In genomic region chr18:32730068-32730467, GRCh38 we compare ENCODE assay signal across 10 cellular contexts. TPM values are rescaled to one million over a fixed set of nuclear protein-coding genes. Genes with fewer than 3 reads are reported as not detected.
DNase-seq lines count a peak whose midpoint lies in the region; ATAC-seq and TF ChIP-seq lines count a peak whose summit lies in the region.
"Had no signal": no experiment of that assay in that cellular context is flagged by ENCODE, and none has a peak within 500 bp of the region (broad histone marks: within the 10 kb centered on the region; RNA-seq: fewer than 3 reads in every experiment).

No MANE protein-coding gene starts in this region.

- in situ Hi-C loops in Panc1 (cut with HindIII; ENCODE audit: low pct_unique_long_range_greater_than_20kb, low sequenced_read_pairs), result no loop called here

- POLR2A ChIA-PET in Panc1 (lab: Charles Lee), result interaction anchor here (0.6 kb wide), 1 partner anchor 31 kb away, joined by 11 read pairs; no protein-coding TSS in a partner anchor

- peak overlapping the region; percentile 78 for H3K27ac ChIP-seq in Panc1 (ENCODE audit: low read length)
- no peak overlapping the region for H3K27ac ChIP-seq in tibial artery

- no TSS peak for BruUV-seq in Panc1 (replicated peaks; lab: Mats Ljungman, UMichigan)

- no peaks in the 10 kb centered on the region for H3K27me3 ChIP-seq in Panc1 (ENCODE audit: control insufficient read depth, insufficient read depth, low read length)
- no peaks in the 10 kb centered on the region for H3K27me3 ChIP-seq in tibial artery

- no peak overlapping the region for H3K27ac Mint-ChIP-seq in activated naive CD8-positive, alpha-beta T cell
- H3K27ac Mint-ChIP-seq in activated naive CD8-positive, alpha-beta T cell treated with anti-CD3 and anti-CD28 coated beads, Interleukin-2, amount 50 U/mL, for 24 hours, result no peak overlapping the region

- peak overlapping the region; percentile 75 for H3K4me3 Mint-ChIP-seq in activated naive CD8-positive, alpha-beta T cell
- no peak overlapping the region for H3K4me3 Mint-ChIP-seq in activated naive CD8-positive, alpha-beta T cell treated with anti-CD3 and anti-CD28 coated beads, Interleukin-2, amount 50 U/mL, for 24 hours

- no peak for ATAC-seq in activated naive CD8-positive, alpha-beta T cell treated with anti-CD3 and anti-CD28 coated beads, Interleukin-2, amount 50 U/mL, for 24 hours
- ATAC-seq in Panc1 (no peak), HG02870 (IDR thresholded peaks at IDR 0.05; ENCODE audit: unreplicated experiment) (no peak)

- H3K4me1 ChIP-seq in Panc1 (ENCODE audit: control insufficient read depth, insufficient read depth, low read length) (no peaks in the 10 kb centered on the region), tibial artery (no peaks in the 10 kb centered on the region)
- H3K4me1 ChIP-seq: Caco-2 had no signal

- intact Hi-C loops in Panc1 (cut with micrococcal nuclease; ENCODE audit: unreplicated experiment), result no loop called here
- intact Hi-C loops in tibial artery (cut with DNase I; ENCODE audit: low total_unique reads), result no loop called here

- TF ChIP-seq CTCF in Panc1 (IDR thresholded peaks at IDR 0.05), result no peak
- no peak for TF ChIP-seq CTCF in fibroblast of the aortic adventitia (IDR thresholded peaks at IDR 0.05; ENCODE audit: insufficient read depth, low read length)
- TF ChIP-seq CTCF in tibial artery (IDR thresholded peaks at IDR 0.05), result no peak

- peak overlapping the region; percentile 44 to 54; a peak in 3 of 4 replicates for H3K4me3 ChIP-seq in Panc1 (ENCODE audit: low read depth in 2 of 2, low read length in 2 of 2)
- peak overlapping the region; percentile 46 for H3K4me3 ChIP-seq in fibroblast of the aortic adventitia (ENCODE audit: low read depth, low read length)
- H3K4me3 ChIP-seq in tibial artery, result peak overlapping the region; percentile 19 to 42

- H3K9me3 ChIP-seq in Panc1 (ENCODE audit: control insufficient read depth, insufficient read depth, low read depth, low read length) (no peaks in the 10 kb centered on the region), tibial artery (no peaks in the 10 kb centered on the region)
- H3K9me3 ChIP-seq: Caco-2 had no signal

- H3K4me1 Mint-ChIP-seq in activated naive CD8-positive, alpha-beta T cell (ENCODE audit: low read depth), result peaks cover 6% of the 10 kb centered on the region
- H3K4me1 Mint-ChIP-seq in activated naive CD8-positive, alpha-beta T cell treated with anti-CD3 and anti-CD28 coated beads, Interleukin-2, amount 50 U/mL, for 24 hours, result peaks cover 24% of the 10 kb centered on the region

- DNase-seq in activated naive CD8-positive, alpha-beta T cell treated with anti-CD3 and anti-CD28 coated beads, Interleukin-2, amount 50 U/mL, for 24 hours, result no peak
- DNase-seq in Panc1 (ENCODE audit: low read depth, low spot score), result no peak
- DNase-seq in fibroblast of the aortic adventitia (ENCODE audit: low read depth), result no peak
- no peak for DNase-seq in tibial artery
- no peak for DNase-seq in SKM-1 (lab: John Stamatoyannopoulos, UW; ENCODE audit: unreplicated experiment)
- no peak for DNase-seq in RPMI8226
- DNase-seq: activated CD8-positive, alpha-beta memory T cell treated with anti-CD3 and anti-CD28 coated beads, Interleukin-2, amount 50 U/mL, for 4 hours; Caco-2 had no signal

- CTCF ChIA-PET in Panc1 (lab: Charles Lee), result no interaction called here

- H3K36me3 Mint-ChIP-seq in activated naive CD8-positive, alpha-beta T cell, result no peaks in the 10 kb centered on the region
- no peaks in the 10 kb centered on the region for H3K36me3 Mint-ChIP-seq in activated naive CD8-positive, alpha-beta T cell treated with anti-CD3 and anti-CD28 coated beads, Interleukin-2, amount 50 U/mL, for 24 hours (ENCODE audit: low read depth)

- H3K27me3 Mint-ChIP-seq in activated naive CD8-positive, alpha-beta T cell, result no peaks in the 10 kb centered on the region
- H3K27me3 Mint-ChIP-seq in activated naive CD8-positive, alpha-beta T cell treated with anti-CD3 and anti-CD28 coated beads, Interleukin-2, amount 50 U/mL, for 24 hours, result no peaks in the 10 kb centered on the region

- no peaks in the 10 kb centered on the region for H3K9me3 Mint-ChIP-seq in activated naive CD8-positive, alpha-beta T cell (ENCODE audit: low read depth)
- no peaks in the 10 kb centered on the region for H3K9me3 Mint-ChIP-seq in activated naive CD8-positive, alpha-beta T cell treated with anti-CD3 and anti-CD28 coated beads, Interleukin-2, amount 50 U/mL, for 24 hours

- H3K36me3 ChIP-seq in Panc1 (ENCODE audit: control insufficient read depth, insufficient read depth, low read length), result no peaks in the 10 kb centered on the region
- H3K36me3 ChIP-seq in tibial artery, result no peaks in the 10 kb centered on the region

RNA-seq across cellular contexts. Expression of gene KLHL14, which starts 42.8 kb away (rescaled TPM):
- total RNA-seq in Panc1 (2021; ENCODE audit: unreplicated experiment) (6.7 TPM), fibroblast of the aortic adventitia (ENCODE audit: low replicate concordance) (not detected in 2 replicates)
- 18.5 TPM for polyA plus RNA-seq in Panc1 (2012; ENCODE audit: insufficient read length)
- total RNA-seq: Caco-2 had no signal
